2 cellular contexts compared by ENCODE assay signal in the genomic region with DNA sequence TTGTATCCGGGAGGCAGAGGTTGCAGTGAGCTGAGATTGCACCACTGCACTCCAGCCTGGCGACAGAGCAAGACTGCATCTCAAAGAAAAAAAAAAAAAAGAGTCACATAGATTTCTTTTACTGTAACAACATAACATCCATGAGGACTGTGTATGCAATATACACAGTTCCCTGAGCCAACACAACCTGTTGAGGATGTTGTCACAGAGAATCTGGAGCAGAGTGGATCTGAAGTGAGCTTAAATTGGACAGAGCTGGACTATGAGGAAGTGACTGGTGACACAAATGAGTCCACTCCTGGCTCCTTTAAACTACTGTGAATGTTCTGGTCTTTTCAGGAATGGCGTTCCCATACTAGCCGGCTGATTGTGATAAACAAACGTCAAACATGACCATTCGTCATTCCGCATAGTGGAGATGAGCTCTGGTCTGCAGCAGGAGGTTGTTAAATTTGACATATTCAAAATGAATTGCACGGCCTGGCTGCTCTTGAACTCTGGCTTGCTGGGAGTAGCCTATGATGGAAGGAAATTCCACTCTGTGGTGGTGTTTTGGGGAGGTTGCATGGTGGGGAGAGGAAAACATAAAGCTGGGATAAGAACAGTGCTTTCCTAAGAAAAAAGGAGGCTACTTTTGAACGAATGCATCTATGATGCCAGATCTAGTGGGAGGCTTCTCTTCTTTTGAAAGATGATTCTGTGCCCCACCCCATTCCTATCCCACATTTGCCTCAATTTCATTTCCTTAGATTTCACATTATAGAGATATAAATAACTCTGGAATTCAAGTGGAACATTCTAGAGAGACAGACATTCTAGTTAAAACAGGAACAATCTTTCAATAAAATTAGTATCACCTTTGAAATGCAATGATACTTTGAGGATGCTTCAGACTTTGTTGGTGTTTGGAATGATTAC.
TF ChIP-seq lines count a peak whose summit lies in the region.

No MANE protein-coding gene starts in this region.

TF ChIP-seq in liver, 16 proteins besides CTCF, POLR2A, EP300 and RAD21:
- TF ChIP-seq, protein P1, sequence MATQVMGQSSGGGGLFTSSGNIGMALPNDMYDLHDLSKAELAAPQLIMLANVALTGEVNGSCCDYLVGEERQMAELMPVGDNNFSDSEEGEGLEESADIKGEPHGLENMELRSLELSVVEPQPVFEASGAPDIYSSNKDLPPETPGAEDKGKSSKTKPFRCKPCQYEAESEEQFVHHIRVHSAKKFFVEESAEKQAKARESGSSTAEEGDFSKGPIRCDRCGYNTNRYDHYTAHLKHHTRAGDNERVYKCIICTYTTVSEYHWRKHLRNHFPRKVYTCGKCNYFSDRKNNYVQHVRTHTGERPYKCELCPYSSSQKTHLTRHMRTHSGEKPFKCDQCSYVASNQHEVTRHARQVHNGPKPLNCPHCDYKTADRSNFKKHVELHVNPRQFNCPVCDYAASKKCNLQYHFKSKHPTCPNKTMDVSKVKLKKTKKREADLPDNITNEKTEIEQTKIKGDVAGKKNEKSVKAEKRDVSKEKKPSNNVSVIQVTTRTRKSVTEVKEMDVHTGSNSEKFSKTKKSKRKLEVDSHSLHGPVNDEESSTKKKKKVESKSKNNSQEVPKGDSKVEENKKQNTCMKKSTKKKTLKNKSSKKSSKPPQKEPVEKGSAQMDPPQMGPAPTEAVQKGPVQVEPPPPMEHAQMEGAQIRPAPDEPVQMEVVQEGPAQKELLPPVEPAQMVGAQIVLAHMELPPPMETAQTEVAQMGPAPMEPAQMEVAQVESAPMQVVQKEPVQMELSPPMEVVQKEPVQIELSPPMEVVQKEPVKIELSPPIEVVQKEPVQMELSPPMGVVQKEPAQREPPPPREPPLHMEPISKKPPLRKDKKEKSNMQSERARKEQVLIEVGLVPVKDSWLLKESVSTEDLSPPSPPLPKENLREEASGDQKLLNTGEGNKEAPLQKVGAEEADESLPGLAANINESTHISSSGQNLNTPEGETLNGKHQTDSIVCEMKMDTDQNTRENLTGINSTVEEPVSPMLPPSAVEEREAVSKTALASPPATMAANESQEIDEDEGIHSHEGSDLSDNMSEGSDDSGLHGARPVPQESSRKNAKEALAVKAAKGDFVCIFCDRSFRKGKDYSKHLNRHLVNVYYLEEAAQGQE (IDR thresholded peaks at IDR 0.05), result no peak
- no peak for TF ChIP-seq JUND (IDR thresholded peaks at IDR 0.05)
- TF ChIP-seq, protein P2, sequence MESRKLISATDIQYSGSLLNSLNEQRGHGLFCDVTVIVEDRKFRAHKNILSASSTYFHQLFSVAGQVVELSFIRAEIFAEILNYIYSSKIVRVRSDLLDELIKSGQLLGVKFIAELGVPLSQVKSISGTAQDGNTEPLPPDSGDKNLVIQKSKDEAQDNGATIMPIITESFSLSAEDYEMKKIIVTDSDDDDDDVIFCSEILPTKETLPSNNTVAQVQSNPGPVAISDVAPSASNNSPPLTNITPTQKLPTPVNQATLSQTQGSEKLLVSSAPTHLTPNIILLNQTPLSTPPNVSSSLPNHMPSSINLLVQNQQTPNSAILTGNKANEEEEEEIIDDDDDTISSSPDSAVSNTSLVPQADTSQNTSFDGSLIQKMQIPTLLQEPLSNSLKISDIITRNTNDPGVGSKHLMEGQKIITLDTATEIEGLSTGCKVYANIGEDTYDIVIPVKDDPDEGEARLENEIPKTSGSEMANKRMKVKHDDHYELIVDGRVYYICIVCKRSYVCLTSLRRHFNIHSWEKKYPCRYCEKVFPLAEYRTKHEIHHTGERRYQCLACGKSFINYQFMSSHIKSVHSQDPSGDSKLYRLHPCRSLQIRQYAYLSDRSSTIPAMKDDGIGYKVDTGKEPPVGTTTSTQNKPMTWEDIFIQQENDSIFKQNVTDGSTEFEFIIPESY (IDR thresholded peaks at IDR 0.05), result no peak
- TF ChIP-seq NR2F2 (IDR thresholded peaks at IDR 0.05), result no peak
- no peak for TF ChIP-seq EGR1 (IDR thresholded peaks at IDR 0.05; ENCODE audit: low read depth in 2 of 2)
- TF ChIP-seq HNF4A (conservative IDR thresholded peaks at IDR 0.05), result no peak
- no peak for TF ChIP-seq SP1 (IDR thresholded peaks at IDR 0.05)
- no peak for TF ChIP-seq GABPA (IDR thresholded peaks at IDR 0.05 in 1 of 2, conservative IDR thresholded peaks at IDR 0.05 in 1 of 2)
- TF ChIP-seq, protein P3, sequence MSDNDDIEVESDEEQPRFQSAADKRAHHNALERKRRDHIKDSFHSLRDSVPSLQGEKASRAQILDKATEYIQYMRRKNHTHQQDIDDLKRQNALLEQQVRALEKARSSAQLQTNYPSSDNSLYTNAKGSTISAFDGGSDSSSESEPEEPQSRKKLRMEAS (IDR thresholded peaks at IDR 0.05), result no peak

TF ChIP-seq in HepG2, 621 proteins besides CTCF, POLR2A, EP300 and RAD21:
- TF ChIP-seq, protein P4, sequence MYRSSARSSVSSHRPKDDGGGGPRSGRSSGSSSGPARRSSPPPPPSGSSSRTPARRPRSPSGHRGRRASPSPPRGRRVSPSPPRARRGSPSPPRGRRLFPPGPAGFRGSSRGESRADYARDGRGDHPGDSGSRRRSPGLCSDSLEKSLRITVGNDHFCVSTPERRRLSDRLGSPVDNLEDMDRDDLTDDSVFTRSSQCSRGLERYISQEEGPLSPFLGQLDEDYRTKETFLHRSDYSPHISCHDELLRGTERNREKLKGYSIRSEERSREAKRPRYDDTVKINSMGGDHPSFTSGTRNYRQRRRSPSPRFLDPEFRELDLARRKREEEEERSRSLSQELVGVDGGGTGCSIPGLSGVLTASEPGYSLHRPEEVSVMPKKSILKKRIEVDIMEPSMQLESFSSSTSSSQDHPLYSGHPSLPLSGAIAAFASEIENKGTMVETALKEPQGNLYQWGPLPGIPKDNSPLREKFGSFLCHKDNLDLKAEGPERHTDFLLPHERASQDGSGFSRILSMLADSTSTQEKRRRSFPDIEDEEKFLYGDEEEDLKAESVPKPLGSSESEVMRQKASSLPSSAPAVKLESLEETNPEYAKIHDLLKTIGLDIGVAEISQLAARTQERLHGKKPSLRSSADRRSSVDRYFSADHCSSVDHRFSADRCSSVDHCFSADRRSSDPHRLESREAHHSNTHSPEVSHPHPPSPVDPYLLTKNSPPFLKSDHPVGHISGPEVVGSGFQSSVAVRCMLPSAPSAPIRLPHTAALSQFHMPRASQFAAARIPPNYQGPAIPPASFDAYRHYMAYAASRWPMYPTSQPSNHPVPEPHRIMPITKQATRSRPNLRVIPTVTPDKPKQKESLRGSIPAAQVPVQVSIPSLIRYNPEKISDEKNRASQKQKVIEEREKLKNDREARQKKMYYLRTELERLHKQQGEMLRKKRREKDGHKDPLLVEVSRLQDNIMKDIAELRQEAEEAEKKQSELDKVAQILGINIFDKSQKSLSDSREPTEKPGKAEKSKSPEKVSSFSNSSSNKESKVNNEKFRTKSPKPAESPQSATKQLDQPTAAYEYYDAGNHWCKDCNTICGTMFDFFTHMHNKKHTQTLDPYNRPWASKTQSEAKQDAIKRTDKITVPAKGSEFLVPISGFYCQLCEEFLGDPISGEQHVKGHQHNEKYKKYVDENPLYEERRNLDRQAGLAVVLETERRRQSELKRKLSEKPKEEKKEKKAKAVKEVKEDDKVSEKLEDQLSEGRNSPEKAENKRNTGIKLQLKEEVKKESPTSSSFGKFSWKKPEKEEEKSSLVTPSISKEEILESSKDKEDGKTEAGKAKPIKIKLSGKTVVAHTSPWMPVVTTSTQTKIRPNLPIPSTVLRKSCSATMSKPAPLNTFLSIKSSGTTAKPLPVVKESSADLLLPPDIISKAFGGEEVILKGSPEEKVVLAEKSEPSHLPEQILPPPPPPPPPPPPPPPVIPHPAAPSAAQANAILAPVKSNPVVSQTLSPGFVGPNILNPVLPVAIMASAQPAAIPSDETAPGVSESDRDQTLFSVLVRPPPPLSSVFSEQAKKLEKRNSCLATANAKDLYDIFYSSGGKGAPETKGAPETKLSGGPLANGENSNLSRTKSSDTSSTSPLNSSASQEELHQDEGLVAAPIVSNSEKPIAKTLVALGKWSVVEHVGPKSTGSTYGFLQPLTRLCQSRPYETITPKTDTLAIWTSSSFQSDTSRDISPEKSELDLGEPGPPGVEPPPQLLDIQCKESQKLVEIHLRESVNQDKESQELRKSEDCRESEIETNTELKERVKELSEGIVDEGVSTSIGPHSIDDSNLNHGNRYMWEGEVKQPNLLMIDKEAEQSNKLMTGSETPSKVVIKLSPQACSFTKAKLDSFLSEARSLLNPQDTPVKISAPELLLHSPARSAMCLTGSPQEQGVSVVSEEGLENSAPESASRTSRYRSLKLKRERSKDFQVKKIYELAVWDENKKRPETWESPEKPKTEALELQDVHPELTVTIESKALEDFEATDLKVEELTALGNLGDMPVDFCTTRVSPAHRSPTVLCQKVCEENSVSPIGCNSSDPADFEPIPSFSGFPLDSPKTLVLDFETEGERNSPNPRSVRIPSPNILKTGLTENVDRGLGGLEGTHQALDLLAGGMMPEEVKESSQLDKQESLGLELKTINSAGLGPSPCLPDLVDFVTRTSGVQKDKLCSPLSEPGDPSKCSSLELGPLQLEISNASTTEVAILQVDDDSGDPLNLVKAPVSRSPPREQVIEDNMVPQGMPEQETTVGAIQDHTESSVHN (CRISPR knock-in tag; IDR thresholded peaks at IDR 0.05), result no peak
